Comparison of ENCODE assay signal across 1 cellular context in the genomic region with DNA sequence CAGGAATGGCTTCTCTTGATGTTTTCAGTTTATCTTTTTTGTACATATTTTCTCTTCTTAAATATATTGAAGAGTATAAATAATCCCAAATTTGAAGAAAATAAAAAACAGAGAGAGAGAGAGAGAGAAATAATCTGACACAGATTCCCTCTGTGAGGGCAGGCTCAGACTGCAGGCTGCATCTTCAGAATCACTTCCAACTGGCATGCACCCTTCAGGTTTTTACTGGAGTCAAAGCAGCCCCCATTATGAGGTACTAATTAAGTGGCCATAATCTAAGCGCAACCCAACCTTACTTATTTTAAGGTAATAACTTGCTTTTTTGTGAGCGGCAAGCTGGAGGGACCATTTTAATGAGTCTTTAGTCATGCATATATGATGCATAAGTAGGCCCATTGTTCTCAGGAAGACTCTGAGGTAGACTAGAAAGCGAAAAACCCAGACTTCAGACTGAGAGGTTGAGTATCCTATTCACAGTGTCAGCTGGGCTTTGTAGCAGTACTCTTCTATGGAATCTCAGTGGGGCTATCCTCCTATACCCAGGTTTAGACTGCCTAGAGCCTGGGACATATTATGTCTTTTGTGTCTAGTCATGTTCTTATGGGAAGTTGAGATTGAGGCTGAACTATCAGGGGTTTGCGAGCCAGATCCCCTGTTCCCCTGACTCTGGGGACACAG.
A peak's percentile ranks its signal among the peaks of the same experiment; 100 is the strongest.
TF ChIP-seq lines count a peak whose summit lies in the region.

No MANE protein-coding gene starts in this region.

TF ChIP-seq in GM23338, 12 proteins besides CTCF, POLR2A, EP300 and RAD21 (continued from another document):
- TF ChIP-seq, protein P1, sequence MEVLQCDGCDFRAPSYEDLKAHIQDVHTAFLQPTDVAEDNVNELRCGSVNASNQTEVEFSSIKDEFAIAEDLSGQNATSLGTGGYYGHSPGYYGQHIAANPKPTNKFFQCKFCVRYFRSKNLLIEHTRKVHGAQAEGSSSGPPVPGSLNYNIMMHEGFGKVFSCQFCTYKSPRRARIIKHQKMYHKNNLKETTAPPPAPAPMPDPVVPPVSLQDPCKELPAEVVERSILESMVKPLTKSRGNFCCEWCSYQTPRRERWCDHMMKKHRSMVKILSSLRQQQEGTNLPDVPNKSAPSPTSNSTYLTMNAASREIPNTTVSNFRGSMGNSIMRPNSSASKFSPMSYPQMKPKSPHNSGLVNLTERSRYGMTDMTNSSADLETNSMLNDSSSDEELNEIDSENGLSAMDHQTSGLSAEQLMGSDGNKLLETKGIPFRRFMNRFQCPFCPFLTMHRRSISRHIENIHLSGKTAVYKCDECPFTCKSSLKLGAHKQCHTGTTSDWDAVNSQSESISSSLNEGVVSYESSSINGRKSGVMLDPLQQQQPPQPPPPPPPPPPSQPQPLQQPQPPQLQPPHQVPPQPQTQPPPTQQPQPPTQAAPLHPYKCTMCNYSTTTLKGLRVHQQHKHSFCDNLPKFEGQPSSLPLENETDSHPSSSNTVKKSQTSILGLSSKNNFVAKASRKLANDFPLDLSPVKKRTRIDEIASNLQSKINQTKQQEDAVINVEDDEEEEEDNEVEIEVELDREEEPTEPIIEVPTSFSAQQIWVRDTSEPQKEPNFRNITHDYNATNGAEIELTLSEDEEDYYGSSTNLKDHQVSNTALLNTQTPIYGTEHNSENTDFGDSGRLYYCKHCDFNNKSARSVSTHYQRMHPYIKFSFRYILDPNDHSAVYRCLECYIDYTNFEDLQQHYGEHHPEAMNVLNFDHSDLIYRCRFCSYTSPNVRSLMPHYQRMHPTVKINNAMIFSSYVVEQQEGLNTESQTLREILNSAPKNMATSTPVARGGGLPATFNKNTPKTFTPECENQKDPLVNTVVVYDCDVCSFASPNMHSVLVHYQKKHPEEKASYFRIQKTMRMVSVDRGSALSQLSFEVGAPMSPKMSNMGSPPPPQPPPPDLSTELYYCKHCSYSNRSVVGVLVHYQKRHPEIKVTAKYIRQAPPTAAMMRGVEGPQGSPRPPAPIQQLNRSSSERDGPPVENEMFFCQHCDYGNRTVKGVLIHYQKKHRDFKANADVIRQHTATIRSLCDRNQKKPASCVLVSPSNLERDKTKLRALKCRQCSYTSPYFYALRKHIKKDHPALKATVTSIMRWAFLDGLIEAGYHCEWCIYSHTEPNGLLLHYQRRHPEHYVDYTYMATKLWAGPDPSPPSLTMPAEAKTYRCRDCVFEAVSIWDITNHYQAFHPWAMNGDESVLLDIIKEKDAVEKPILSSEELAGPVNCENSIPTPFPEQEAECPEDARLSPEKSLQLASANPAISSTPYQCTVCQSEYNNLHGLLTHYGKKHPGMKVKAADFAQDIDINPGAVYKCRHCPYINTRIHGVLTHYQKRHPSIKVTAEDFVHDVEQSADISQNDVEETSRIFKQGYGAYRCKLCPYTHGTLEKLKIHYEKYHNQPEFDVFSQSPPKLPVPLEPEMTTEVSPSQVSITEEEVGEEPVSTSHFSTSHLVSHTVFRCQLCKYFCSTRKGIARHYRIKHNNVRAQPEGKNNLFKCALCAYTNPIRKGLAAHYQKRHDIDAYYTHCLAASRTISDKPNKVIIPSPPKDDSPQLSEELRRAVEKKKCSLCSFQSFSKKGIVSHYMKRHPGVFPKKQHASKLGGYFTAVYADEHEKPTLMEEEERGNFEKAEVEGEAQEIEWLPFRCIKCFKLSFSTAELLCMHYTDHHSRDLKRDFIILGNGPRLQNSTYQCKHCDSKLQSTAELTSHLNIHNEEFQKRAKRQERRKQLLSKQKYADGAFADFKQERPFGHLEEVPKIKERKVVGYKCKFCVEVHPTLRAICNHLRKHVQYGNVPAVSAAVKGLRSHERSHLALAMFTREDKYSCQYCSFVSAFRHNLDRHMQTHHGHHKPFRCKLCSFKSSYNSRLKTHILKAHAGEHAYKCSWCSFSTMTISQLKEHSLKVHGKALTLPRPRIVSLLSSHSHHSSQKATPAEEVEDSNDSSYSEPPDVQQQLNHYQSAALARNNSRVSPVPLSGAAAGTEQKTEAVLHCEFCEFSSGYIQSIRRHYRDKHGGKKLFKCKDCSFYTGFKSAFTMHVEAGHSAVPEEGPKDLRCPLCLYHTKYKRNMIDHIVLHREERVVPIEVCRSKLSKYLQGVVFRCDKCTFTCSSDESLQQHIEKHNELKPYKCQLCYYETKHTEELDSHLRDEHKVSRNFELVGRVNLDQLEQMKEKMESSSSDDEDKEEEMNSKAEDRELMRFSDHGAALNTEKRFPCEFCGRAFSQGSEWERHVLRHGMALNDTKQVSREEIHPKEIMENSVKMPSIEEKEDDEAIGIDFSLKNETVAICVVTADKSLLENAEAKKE (CRISPR knock-in tag; IDR thresholded peaks at IDR 0.05), result peak; percentile 66; the same call in 1 of the 2 replicates
- TF ChIP-seq NANOG (IDR thresholded peaks at IDR 0.05; ENCODE audit: borderline replicate concordance) (peak; percentile 70), ZNF114 (CRISPR knock-in tag; IDR thresholded peaks at IDR 0.05) (no peak)
